Comparison of ENCODE assay signal across 8 cellular contexts in genomic region chr19:5029596-5029995, GRCh38.
A peak's percentile ranks its signal among the peaks of the same experiment; 100 is the strongest.
DNase-seq lines count a peak whose midpoint lies in the region; ATAC-seq, FAIRE-seq and TF ChIP-seq lines count a peak whose summit lies in the region.
"Not testable (repeated sequence)": the region's sequence is repeated elsewhere in the genome, so short reads cannot be mapped to it uniquely, and the experiment has no call there.

No MANE protein-coding gene starts in this region.

- H4K20me1 ChIP-seq in MM.1S (ENCODE audit: insufficient read depth, low read length), result peaks cover 18% of the 10 kb centered on the region

- not testable (repeated sequence) for H3K9me3 ChIP-seq in MM.1S (replicated peaks; ENCODE audit: insufficient read depth, low read length); tibial nerve

- not testable (repeated sequence) for H3K27ac Mint-ChIP-seq in activated CD8-positive, alpha-beta T cell treated with anti-CD3 and anti-CD28 coated beads for 36 hours

- FAIRE-seq in bronchial epithelial cell (lab: Jason Lieb, UNC), result not testable (repeated sequence)

- peak; percentile 64 for ATAC-seq in activated CD8-positive, alpha-beta T cell treated with anti-CD3 and anti-CD28 coated beads for 36 hours

- H3K4me1 ChIP-seq in MM.1S (ENCODE audit: low read length), result not testable (repeated sequence)
- peaks cover 0 to 61% (median 17%) of the 10 kb centered on the region in 4 donors for H3K4me1 ChIP-seq in tibial nerve

- CTCF ChIA-PET in activated CD8-positive, alpha-beta T cell treated with anti-CD3 and anti-CD28 coated beads for 36 hours (lab: Charles Lee), result interaction anchor here (0.7 to 7.8 kb wide), 11 partner anchors 9 to 220 kb away, joined by 3 to 60 read pairs (median 9); partner anchors contain the start of genes KDM4B and PLIN3

- not testable (repeated sequence) for H3K36me3 Mint-ChIP-seq in activated CD8-positive, alpha-beta T cell treated with anti-CD3 and anti-CD28 coated beads for 36 hours (ENCODE audit: low read depth)

- not testable (repeated sequence) for H3K27me3 Mint-ChIP-seq in activated CD8-positive, alpha-beta T cell treated with anti-CD3 and anti-CD28 coated beads for 36 hours

- not testable (repeated sequence) for H3K27ac ChIP-seq in MM.1S (ENCODE audit: low read length); tibial nerve

- H2AFZ ChIP-seq in MM.1S (ENCODE audit: low read length), result not testable (repeated sequence)

- not testable (repeated sequence) for H3K4me1 Mint-ChIP-seq in activated CD8-positive, alpha-beta T cell treated with anti-CD3 and anti-CD28 coated beads for 36 hours (ENCODE audit: low read depth)

- 63 to 65% methylated on average over 12 of the region's 12 CpGs for WGBS in tibial nerve, 2 donors

- POLR2A ChIA-PET in activated CD8-positive, alpha-beta T cell treated with anti-CD3 and anti-CD28 coated beads for 36 hours (lab: Charles Lee), result not testable (repeated sequence)

- peaks cover 66% of the 10 kb centered on the region for H3K79me2 ChIP-seq in MM.1S (ENCODE audit: low read length)

- not testable (repeated sequence) for H3K9me2 ChIP-seq in MM.1S (replicated peaks; ENCODE audit: insufficient read depth, low read length)

- TF ChIP-seq CTCF in MM.1S (IDR thresholded peaks at IDR 0.05; ENCODE audit: low read length) (peak; percentile 48), bronchial epithelial cell (IDR thresholded peaks at IDR 0.05; ENCODE audit: insufficient read depth, low read length, severe bottlenecking) (peak; percentile 67), retinal pigment epithelial cell (conservative IDR thresholded peaks at IDR 0.05; ENCODE audit: low read depth, low read length) (peak; percentile 76), tibial nerve (IDR thresholded peaks at IDR 0.05) (peak; percentile 33 to 60 (median 40))
- peak; percentile 76 for TF ChIP-seq CTCF in activated CD8-positive, alpha-beta T cell treated with anti-CD3 and anti-CD28 coated beads for 36 hours (IDR thresholded peaks at IDR 0.05)

- TF ChIP-seq EP300 in tibial nerve (IDR thresholded peaks at IDR 0.05), result not testable (repeated sequence)

- intact Hi-C loops in activated CD8-positive, alpha-beta T cell treated with anti-CD3 and anti-CD28 coated beads for 36 hours (cut with micrococcal nuclease), result not testable (repeated sequence)

- not testable (repeated sequence) for H3F3A ChIP-seq in MM.1S (ENCODE audit: insufficient read depth, low read length)

- not testable (repeated sequence) for H3K36me3 ChIP-seq in MM.1S (replicated peaks; ENCODE audit: insufficient read depth, low read length)
- H3K36me3 ChIP-seq in bronchial epithelial cell (ENCODE audit: control insufficient read depth, insufficient read depth, low read length) (peaks cover 14% of the 10 kb centered on the region), tibial nerve (peaks cover 0 to 24% (median 0%) of the 10 kb centered on the region in 3 donors)

- peak; percentile 76 for DNase-seq in ELR (ENCODE audit: low read depth)
- peak; percentile 59 for DNase-seq in MM.1S
- peak; percentile 76 for DNase-seq in RPMI8226
- peak; percentile 82 for DNase-seq in activated CD8-positive, alpha-beta T cell treated with anti-CD3 and anti-CD28 coated beads for 36 hours
- peak; percentile 27 for DNase-seq in bronchial epithelial cell (ENCODE audit: low read depth)
- peak; percentile 77 for DNase-seq in iPS-NIHi7 (ENCODE audit: extremely low spot score)
- DNase-seq in retinal pigment epithelial cell (ENCODE audit: low read depth), result not testable (repeated sequence)
- peak in 1 of 2 donors; percentile 59 for DNase-seq in tibial nerve (ENCODE audit: low spot score in 2 of 2)

- not testable (repeated sequence) for H3K4me3 ChIP-seq in MM.1S (ENCODE audit: low read length); bronchial epithelial cell (ENCODE audit: low read depth, low read length); retinal pigment epithelial cell (ENCODE audit: low read length); tibial nerve

- not testable (repeated sequence) for H3K27me3 ChIP-seq in MM.1S (replicated peaks; ENCODE audit: insufficient read depth, low read length); bronchial epithelial cell (ENCODE audit: control insufficient read depth, insufficient read depth, low read length); tibial nerve

- H3K9me3 Mint-ChIP-seq in activated CD8-positive, alpha-beta T cell treated with anti-CD3 and anti-CD28 coated beads for 36 hours, result not testable (repeated sequence)

- H3K9ac ChIP-seq in MM.1S (ENCODE audit: low read length), result not testable (repeated sequence)

- H3K4me3 Mint-ChIP-seq in activated CD8-positive, alpha-beta T cell treated with anti-CD3 and anti-CD28 coated beads for 36 hours, result not testable (repeated sequence)

- not testable (repeated sequence) for TF ChIP-seq POLR2A in tibial nerve (IDR thresholded peaks at IDR 0.05)

- H3K4me2 ChIP-seq in MM.1S (ENCODE audit: low read depth, low read length), result not testable (repeated sequence)
